2 cellular contexts compared by ENCODE assay signal in genomic region chr18:76412818-76413565, GRCh38.
A peak's percentile ranks its signal among the peaks of the same experiment; 100 is the strongest.
TF ChIP-seq lines count a peak whose summit lies in the region.

No MANE protein-coding gene starts in this region.

TF ChIP-seq in IMR-90, 13 proteins besides CTCF, POLR2A, EP300 and RAD21:
- peak; percentile 21; the same call in 1 of the 2 replicates for TF ChIP-seq FOS (IDR thresholded peaks at IDR 0.05; ENCODE audit: low read depth, low read length)
- TF ChIP-seq CEBPB (IDR thresholded peaks at IDR 0.05; ENCODE audit: low read depth, low read length), result no peak
- 0 out of 2 replicates have a peak, but pooled peaks have one; percentile 5 for TF ChIP-seq SMC3 (IDR thresholded peaks at IDR 0.05; ENCODE audit: low read depth, low read length)

TF ChIP-seq in H1, 55 proteins besides CTCF, POLR2A, EP300 and RAD21:
- TF ChIP-seq CBX8 (IDR thresholded peaks at IDR 0.05; ENCODE audit: borderline replicate concordance, low read depth, low read length), result no peak
- no peak for TF ChIP-seq CREB1 (IDR thresholded peaks at IDR 0.05)
- no peak for TF ChIP-seq TAF7 (optimal IDR thresholded peaks at IDR 0.05; ENCODE audit: borderline replicate concordance, low read depth, low read length)
- no peak for TF ChIP-seq SIRT6 (IDR thresholded peaks at IDR 0.05; ENCODE audit: low read length)
- TF ChIP-seq RBBP5 (IDR thresholded peaks at IDR 0.05; ENCODE audit: borderline replicate concordance, low read depth, low read length), result no peak
- TF ChIP-seq BACH1 (IDR thresholded peaks at IDR 0.05; ENCODE audit: low read length), result no peak
- no peak for TF ChIP-seq HDAC6 (IDR thresholded peaks at IDR 0.05; ENCODE audit: low read depth, low read length)
- no peak for TF ChIP-seq NANOG (IDR thresholded peaks at IDR 0.05; ENCODE audit: insufficient read depth, low read depth, low read length, poor library complexity, severe bottlenecking)
